ENCODE assay signal across 28 cellular contexts in the genomic region with DNA sequence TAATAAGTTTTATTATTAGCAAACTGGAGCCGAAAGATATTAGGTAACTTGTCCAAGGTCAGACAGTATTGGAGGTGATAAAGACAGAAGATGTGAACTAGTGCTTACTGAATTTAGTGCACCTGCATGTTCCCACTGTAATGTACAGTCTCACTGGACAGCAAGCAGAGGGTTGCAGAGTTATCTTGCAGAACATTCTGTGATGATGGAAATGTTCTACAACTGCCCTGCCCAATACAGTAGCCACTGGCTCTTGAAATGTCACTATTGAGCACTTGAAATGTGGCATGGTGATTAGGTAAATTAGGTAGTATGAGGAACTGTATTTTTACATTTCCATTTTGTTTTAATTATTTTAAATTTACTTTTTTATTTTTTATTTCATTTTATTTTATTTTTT.
"Had no signal": no experiment of that assay in that cellular context is flagged by ENCODE, and none has a peak within 500 bp of the region (broad histone marks: within the 10 kb centered on the region; RNA-seq: fewer than 3 reads in every experiment).

No MANE protein-coding gene starts in this region.

- ATAC-seq: stimulated activated effector memory CD8-positive, alpha-beta T cell treated with anti-CD3 and anti-CD28 coated beads, Interleukin-12 subunit alpha, Interleukin-12 subunit beta, amount 100 ng/mL, for 72 hours; stimulated activated memory B cell treated with anti-CD40 and anti-IgM and Interleukin-4, amounts not matched to agents 10 μg/mL and 1 μg/mL and 100 μg/mL, for 72 hours; stimulated activated naive B cell treated with anti-CD40 and anti-IgM and Interleukin-4, amounts not matched to agents 10 μg/mL and 1 μg/mL and 100 μg/mL, for 72 hours; stimulated activated naive CD8-positive, alpha-beta T cell treated with anti-CD3 and anti-CD28 coated beads, Interleukin-15, amount 100 ng/mL, for 72 hours; stimulated activated naive CD8-positive, alpha-beta T cell treated with anti-CD3 and anti-CD28 coated beads, Interleukin-15, Interleukin-2, amounts not matched to agents 100 U/mL and 50 U/mL, for 24 hours; upper lobe of right lung had no signal

- DNase-seq: stimulated activated CD4-positive, alpha-beta T cell treated with anti-CD3 and anti-CD28 coated beads, Interleukin-2, amount 100 ng/mL, for 48 hours; stimulated activated CD4-positive, alpha-beta T cell treated with anti-CD3 and anti-CD28 coated beads, Interleukin-4, amount 100 ng/mL, for 1 hour; stimulated activated CD4-positive, alpha-beta T cell treated with anti-CD3 and anti-CD28 coated beads, Interleukin-4, amount 100 ng/mL, for 24 hours; stimulated activated CD4-positive, alpha-beta T cell treated with anti-CD3 and anti-CD28 coated beads, Interleukin-4, amount 100 ng/mL, for 4 hours; stimulated activated CD8-positive, alpha-beta memory T cell treated with anti-CD3 and anti-CD28 coated beads, Interleukin-4, amount 100 ng/mL, for 48 hours; stimulated activated naive B cell treated with anti-CD40 and anti-IgM and Interleukin-4, amounts not matched to agents 10 μg/mL and 1 μg/mL and 100 μg/mL, for 72 hours; stimulated activated naive CD4-positive, alpha-beta T cell; stimulated activated naive CD4-positive, alpha-beta T cell treated with Interleukin-2 at 50 U/mL for 16 hours; stimulated activated naive CD8-positive, alpha-beta T cell treated with anti-CD3 and anti-CD28 coated beads, Interleukin-15, amount 100 ng/mL, for 72 hours; stimulated activated naive CD8-positive, alpha-beta T cell treated with anti-CD3 and anti-CD28 coated beads, Interleukin-15, Interleukin-2, amounts not matched to agents 100 U/mL and 50 U/mL, for 24 hours; stomach; substantia nigra; testis; thyroid gland; tibial artery; transverse colon; trophoblast cell; upper lobe of left lung; upper lobe of right lung; uterus had no signal

- H3K4me3 ChIP-seq: stomach, suprapubic skin, testis, thoracic aorta, thyroid gland, tibial artery, tibial nerve, transverse colon, upper lobe of left lung, upper lobe of right lung, uterus, vagina had no signal

- H3K9me3 ChIP-seq: stomach, suprapubic skin, testis, thoracic aorta, thyroid gland, tibial artery, tibial nerve, transverse colon, upper lobe of left lung, upper lobe of right lung, uterus, vagina had no signal

- H3K4me3 Mint-ChIP-seq: stimulated activated effector memory CD8-positive, alpha-beta T cell treated with anti-CD3 and anti-CD28 coated beads, Interleukin-12 subunit alpha, Interleukin-12 subunit beta, amount 100 ng/mL, for 72 hours; stimulated activated memory B cell treated with anti-CD40 and anti-IgM and Interleukin-4, amounts not matched to agents 10 μg/mL and 1 μg/mL and 100 μg/mL, for 72 hours; stimulated activated naive B cell treated with anti-CD40 and anti-IgM and Interleukin-4, amounts not matched to agents 10 μg/mL and 1 μg/mL and 100 μg/mL, for 72 hours; stimulated activated naive CD8-positive, alpha-beta T cell treated with anti-CD3 and anti-CD28 coated beads, Interleukin-15, amount 100 ng/mL, for 72 hours; stimulated activated naive CD8-positive, alpha-beta T cell treated with anti-CD3 and anti-CD28 coated beads, Interleukin-15, Interleukin-2, amounts not matched to agents 100 ng/mL and 50 ng/mL, for 24 hours; type B pancreatic cell had no signal

- H3K27me3 Mint-ChIP-seq: stimulated activated memory B cell treated with anti-CD40 and anti-IgM and Interleukin-4, amounts not matched to agents 10 μg/mL and 1 μg/mL and 100 μg/mL, for 72 hours; stimulated activated naive CD8-positive, alpha-beta T cell treated with anti-CD3 and anti-CD28 coated beads, Interleukin-15, amount 100 ng/mL, for 72 hours; stimulated activated naive CD8-positive, alpha-beta T cell treated with anti-CD3 and anti-CD28 coated beads, Interleukin-15, Interleukin-2, amounts not matched to agents 100 ng/mL and 50 ng/mL, for 24 hours had no signal

- H3K27ac ChIP-seq: stomach, suprapubic skin, testis, thoracic aorta, thyroid gland, tibial artery, tibial nerve, transverse colon, upper lobe of left lung, upper lobe of right lung, uterus, vagina had no signal

- H3K27ac Mint-ChIP-seq: stimulated activated effector memory CD8-positive, alpha-beta T cell treated with anti-CD3 and anti-CD28 coated beads, Interleukin-12 subunit alpha, Interleukin-12 subunit beta, amount 100 ng/mL, for 72 hours; stimulated activated memory B cell treated with anti-CD40 and anti-IgM and Interleukin-4, amounts not matched to agents 10 μg/mL and 1 μg/mL and 100 μg/mL, for 72 hours; stimulated activated naive B cell treated with anti-CD40 and anti-IgM and Interleukin-4, amounts not matched to agents 10 μg/mL and 1 μg/mL and 100 μg/mL, for 72 hours; stimulated activated naive CD8-positive, alpha-beta T cell treated with anti-CD3 and anti-CD28 coated beads, Interleukin-15, amount 100 ng/mL, for 72 hours; stimulated activated naive CD8-positive, alpha-beta T cell treated with anti-CD3 and anti-CD28 coated beads, Interleukin-15, Interleukin-2, amounts not matched to agents 100 ng/mL and 50 ng/mL, for 24 hours had no signal

- H3K9me3 Mint-ChIP-seq: stimulated activated effector memory CD8-positive, alpha-beta T cell treated with anti-CD3 and anti-CD28 coated beads, Interleukin-12 subunit alpha, Interleukin-12 subunit beta, amount 100 ng/mL, for 72 hours; stimulated activated memory B cell treated with anti-CD40 and anti-IgM and Interleukin-4, amounts not matched to agents 10 μg/mL and 1 μg/mL and 100 μg/mL, for 72 hours; stimulated activated naive B cell treated with anti-CD40 and anti-IgM and Interleukin-4, amounts not matched to agents 10 μg/mL and 1 μg/mL and 100 μg/mL, for 72 hours; stimulated activated naive CD8-positive, alpha-beta T cell treated with anti-CD3 and anti-CD28 coated beads, Interleukin-15, amount 100 ng/mL, for 72 hours; type B pancreatic cell had no signal

- H3K36me3 Mint-ChIP-seq: stimulated activated effector memory CD8-positive, alpha-beta T cell treated with anti-CD3 and anti-CD28 coated beads, Interleukin-12 subunit alpha, Interleukin-12 subunit beta, amount 100 ng/mL, for 72 hours; stimulated activated memory B cell treated with anti-CD40 and anti-IgM and Interleukin-4, amounts not matched to agents 10 μg/mL and 1 μg/mL and 100 μg/mL, for 72 hours; stimulated activated naive B cell treated with anti-CD40 and anti-IgM and Interleukin-4, amounts not matched to agents 10 μg/mL and 1 μg/mL and 100 μg/mL, for 72 hours; type B pancreatic cell had no signal

- H3K36me3 ChIP-seq: stomach, suprapubic skin, thoracic aorta, thyroid gland, tibial artery, tibial nerve, transverse colon, upper lobe of left lung, upper lobe of right lung, uterus, vagina had no signal

- H3K4me1 Mint-ChIP-seq: stimulated activated effector memory CD8-positive, alpha-beta T cell treated with anti-CD3 and anti-CD28 coated beads, Interleukin-12 subunit alpha, Interleukin-12 subunit beta, amount 100 ng/mL, for 72 hours; stimulated activated memory B cell treated with anti-CD40 and anti-IgM and Interleukin-4, amounts not matched to agents 10 μg/mL and 1 μg/mL and 100 μg/mL, for 72 hours; stimulated activated naive B cell treated with anti-CD40 and anti-IgM and Interleukin-4, amounts not matched to agents 10 μg/mL and 1 μg/mL and 100 μg/mL, for 72 hours; stimulated activated naive CD8-positive, alpha-beta T cell treated with anti-CD3 and anti-CD28 coated beads, Interleukin-15, amount 100 ng/mL, for 72 hours had no signal

- H3K4me1 ChIP-seq: stomach, suprapubic skin, testis, thyroid gland, tibial artery, tibial nerve, upper lobe of left lung, upper lobe of right lung, uterus, vagina had no signal

- H3K27me3 ChIP-seq: stomach, suprapubic skin, testis, thyroid gland, tibial artery, tibial nerve, transverse colon, upper lobe of left lung, upper lobe of right lung, uterus, vagina had no signal
